ENCODE assay signal across 8 cellular contexts in genomic region chr5:139270718-139271117, GRCh38. TPM values are rescaled to one million over a fixed set of nuclear protein-coding genes. Genes with fewer than 3 reads are reported as not detected.
DNase-seq lines count a peak whose midpoint lies in the region; ATAC-seq and TF ChIP-seq lines count a peak whose summit lies in the region.
"Not testable (repeated sequence)": the region's sequence is repeated elsewhere in the genome, so short reads cannot be mapped to it uniquely, and the experiment has no call there.

No MANE protein-coding gene starts in this region.

- H3K9ac ChIP-seq in HCT116 (ENCODE audit: low read length); mammary epithelial cell (ENCODE audit: insufficient read depth, low read length); mesenchymal stem cell (ENCODE audit: low read length); stomach smooth muscle (ENCODE audit: low read length in 2 of 2): not testable (repeated sequence)

- not testable (repeated sequence) for H4K20me1 ChIP-seq in HCT116 (ENCODE audit: insufficient read depth); mammary epithelial cell (ENCODE audit: insufficient read depth, low read length)

- TF ChIP-seq EP300 in sigmoid colon (IDR thresholded peaks at IDR 0.05): not testable (repeated sequence)

- not testable (repeated sequence) for DNase-seq in HCT116 (ENCODE audit: low read depth, low spot score); RWPE2 (ENCODE audit: low spot score); mammary epithelial cell; esophagus squamous epithelium (lab: John Stamatoyannopoulos, UW); mesenchymal stem cell; sigmoid colon

- not testable (repeated sequence) for H2BK120ac ChIP-seq in mesenchymal stem cell (ENCODE audit: low read depth, low read length)

- not testable (repeated sequence) for H3K36me3 ChIP-seq in ACC112 (ENCODE audit: insufficient read depth, low read length); mammary epithelial cell (ENCODE audit: insufficient read depth, low read length); esophagus squamous epithelium; mesenchymal stem cell (ENCODE audit: control insufficient read depth in 1 of 2, insufficient read depth in 2 of 2, low read depth in 1 of 2, low read length in 2 of 2); sigmoid colon; stomach smooth muscle (ENCODE audit: control insufficient read depth in 2 of 2, insufficient read depth in 2 of 2, low read length in 2 of 2)
- H3K36me3 ChIP-seq in HCT116 (ENCODE audit: control insufficient read depth in 1 of 2, insufficient read depth in 2 of 2, low read length in 2 of 2) (peaks cover 0 to 10% of the 10 kb centered on the region in 2 experiments; a peak in 2 of 4 replicates), RWPE2 (ENCODE audit: low read depth) (peaks cover 13% of the 10 kb centered on the region)

- H3K9me2 ChIP-seq in HCT116 (ENCODE audit: insufficient read depth): not testable (repeated sequence)

- RAD21 ChIA-PET in HCT116 (lab: Charles Lee; ENCODE audit: low non-redundant PET in 1 of 2, low total read pairs in 2 of 2, uncharacterized antibody in 2 of 2, unreplicated experiment in 2 of 2): not testable (repeated sequence)

- H2AK5ac ChIP-seq in mesenchymal stem cell (ENCODE audit: low read length, severe bottlenecking): peak overlapping the region; percentile 49

- not testable (repeated sequence) for TF ChIP-seq CTCF in HCT116 (IDR thresholded peaks at IDR 0.05 in 2 of 3, conservative IDR thresholded peaks at IDR 0.05 in 1 of 3; ENCODE audit: borderline replicate concordance in 1 of 3, insufficient read depth in 1 of 3, low read depth in 2 of 3, low read length in 2 of 3); RWPE2 (IDR thresholded peaks at IDR 0.05; ENCODE audit: poor library complexity, severe bottlenecking); mammary epithelial cell (conservative IDR thresholded peaks at IDR 0.05 in 1 of 2, IDR thresholded peaks at IDR 0.05 in 1 of 2; ENCODE audit: extremely low read depth in 1 of 2, insufficient read depth in 1 of 2, low read depth in 1 of 2, low read length in 2 of 2); esophagus squamous epithelium (IDR thresholded peaks at IDR 0.05); sigmoid colon (IDR thresholded peaks at IDR 0.05)

- H2BK12ac ChIP-seq in mesenchymal stem cell (ENCODE audit: low read length in 2 of 2): not testable (repeated sequence)

- H3K27me3 ChIP-seq in ACC112 (ENCODE audit: insufficient read depth, low read length); HCT116 (ENCODE audit: insufficient read depth, low read length); RWPE2 (ENCODE audit: insufficient read depth, poor library complexity, severe bottlenecking); mammary epithelial cell (ENCODE audit: insufficient read depth, low read length); esophagus squamous epithelium; mesenchymal stem cell (ENCODE audit: control insufficient read depth in 1 of 2, insufficient read depth in 1 of 2, low read length in 2 of 2); sigmoid colon; stomach smooth muscle (ENCODE audit: control insufficient read depth in 1 of 2, insufficient read depth in 2 of 2, low read length in 2 of 2): not testable (repeated sequence)

- TF ChIP-seq POLR2A in HCT116 (IDR thresholded peaks at IDR 0.05; ENCODE audit: borderline replicate concordance, extremely low read depth, insufficient read depth, insufficient read length); esophagus squamous epithelium (IDR thresholded peaks at IDR 0.05); sigmoid colon (IDR thresholded peaks at IDR 0.05): not testable (repeated sequence)

- H3K14ac ChIP-seq in mesenchymal stem cell (ENCODE audit: low read length in 2 of 2): not testable (repeated sequence)

- not testable (repeated sequence) for H3K79me1 ChIP-seq in mesenchymal stem cell (replicated peaks; ENCODE audit: low read length, poor library complexity, severe bottlenecking)

- H3K4me1 ChIP-seq in ACC112 (ENCODE audit: control insufficient read depth, insufficient read depth, low read length, unreplicated experiment): peaks cover 33% of the 10 kb centered on the region
- peaks cover 28 to 47% of the 10 kb centered on the region in 2 experiments for H3K4me1 ChIP-seq in HCT116 (ENCODE audit: control insufficient read depth in 1 of 2, insufficient read depth in 2 of 2, low read length in 2 of 2)
- peaks cover 23% of the 10 kb centered on the region for H3K4me1 ChIP-seq in RWPE2 (ENCODE audit: insufficient read depth, poor library complexity, severe bottlenecking)
- peaks cover 36% of the 10 kb centered on the region for H3K4me1 ChIP-seq in mammary epithelial cell (ENCODE audit: insufficient read depth, low read length)
- H3K4me1 ChIP-seq in esophagus squamous epithelium: peaks cover 16 to 67% (median 37%) of the 10 kb centered on the region in 3 donors
- peaks cover 11% of the 10 kb centered on the region for H3K4me1 ChIP-seq in mesenchymal stem cell (ENCODE audit: control insufficient read depth, insufficient read depth, low read depth, low read length)
- peaks cover 0 to 50% (median 40%) of the 10 kb centered on the region in 4 donors for H3K4me1 ChIP-seq in sigmoid colon
- peaks cover 39% of the 10 kb centered on the region for H3K4me1 ChIP-seq in stomach smooth muscle (ENCODE audit: control insufficient read depth, insufficient read depth, low read length)

- peak overlapping the region; percentile 55 for H3K27ac ChIP-seq in ACC112 (ENCODE audit: low read depth, low read length)
- H3K27ac ChIP-seq in HCT116 (ENCODE audit: low read depth, low read length): peak overlapping the region; percentile 86
- H3K27ac ChIP-seq in RWPE2 (ENCODE audit: poor library complexity, severe bottlenecking): peak overlapping the region; percentile 69
- H3K27ac ChIP-seq in mammary epithelial cell (ENCODE audit: insufficient read depth, low read depth, low read length): peak overlapping the region; percentile 22
- H3K27ac ChIP-seq in esophagus squamous epithelium: peak overlapping the region in 3 of 4 donors; percentile 85 to 92 (median 91)
- H3K27ac ChIP-seq in mesenchymal stem cell (ENCODE audit: low read length, poor library complexity, severe bottlenecking): peak overlapping the region; percentile 3
- peak overlapping the region in 3 of 4 donors; percentile 79 to 89 (median 84) for H3K27ac ChIP-seq in sigmoid colon
- peak overlapping the region; percentile 38 for H3K27ac ChIP-seq in stomach smooth muscle (ENCODE audit: low read length)

- dilution Hi-C loops in mammary epithelial cell (cut with HindIII; ENCODE audit: low sequenced_read_pairs): not testable (repeated sequence)

- not testable (repeated sequence) for TF ChIP-seq RAD21 in HCT116 (IDR thresholded peaks at IDR 0.05; ENCODE audit: low read depth)

- H3K79me2 ChIP-seq in ACC112 (ENCODE audit: control insufficient read depth, insufficient read depth, low read length, unreplicated experiment) (peaks cover 19% of the 10 kb centered on the region), HCT116 (ENCODE audit: insufficient read depth, low read length) (peaks cover 19% of the 10 kb centered on the region), mammary epithelial cell (ENCODE audit: insufficient read depth, low read length) (peaks cover 17% of the 10 kb centered on the region)

- H2BK5ac ChIP-seq in mesenchymal stem cell (ENCODE audit: low read depth, low read length, poor library complexity, severe bottlenecking): not testable (repeated sequence)

- not testable (repeated sequence) for BruUV-seq in HCT116 (replicated peaks; lab: Mats Ljungman, UMichigan); mammary epithelial cell (replicated peaks; lab: Mats Ljungman, UMichigan)

- not testable (repeated sequence) for ATAC-seq in HCT116; RWPE2 (ENCODE audit: low read depth)

- POLR2A ChIA-PET in HCT116 (lab: Charles Lee): interaction anchor here (1.1 kb wide), 1 partner anchor 19 kb away, joined by 4 read pairs; no protein-coding TSS in a partner anchor

- not testable (repeated sequence) for H2BK15ac ChIP-seq in mesenchymal stem cell (ENCODE audit: low read depth, poor library complexity, severe bottlenecking)

- not testable (repeated sequence) for H4K8ac ChIP-seq in mesenchymal stem cell (ENCODE audit: low read length)

- not testable (repeated sequence) for H3K9me3 ChIP-seq in HCT116 (ENCODE audit: control insufficient read depth in 1 of 2, insufficient read depth in 1 of 2, low read depth in 1 of 2, low read length in 2 of 2); RWPE2 (ENCODE audit: severe bottlenecking); mammary epithelial cell (replicated peaks; ENCODE audit: insufficient read depth, low read length); esophagus squamous epithelium; mesenchymal stem cell (ENCODE audit: control insufficient read depth, low read length); sigmoid colon; stomach smooth muscle (ENCODE audit: control insufficient read depth in 2 of 2, low read length in 2 of 2)

- H3K4me3 ChIP-seq in ACC112 (ENCODE audit: low read depth, low read length); HCT116 (replicated peaks in 1 of 2; ENCODE audit: low read depth in 1 of 2, low read length in 2 of 2); RWPE2 (ENCODE audit: severe bottlenecking); mammary epithelial cell (replicated peaks in 1 of 3; ENCODE audit: insufficient read depth in 1 of 3, low read depth in 2 of 3, low read length in 3 of 3); esophagus squamous epithelium; mesenchymal stem cell (ENCODE audit: insufficient read depth in 1 of 2, low read depth in 1 of 2, low read length in 2 of 2); sigmoid colon; stomach smooth muscle (ENCODE audit: low read length in 2 of 2): not testable (repeated sequence)

- not testable (repeated sequence) for H4K91ac ChIP-seq in mesenchymal stem cell (ENCODE audit: low read length)

- H3K4ac ChIP-seq in mesenchymal stem cell (ENCODE audit: low read depth in 1 of 2, low read length in 2 of 2): not testable (repeated sequence)

- intact Hi-C loops in HCT116 (cut with micrococcal nuclease); mammary epithelial cell (cut with micrococcal nuclease); esophagus squamous epithelium (cut with DNase I); sigmoid colon (cut with DNase I): not testable (repeated sequence)

- H3K18ac ChIP-seq in mesenchymal stem cell (ENCODE audit: low read depth in 1 of 2, low read length in 2 of 2): not testable (repeated sequence)

- CTCF ChIA-PET in HCT116 (lab: Charles Lee); mammary epithelial cell (lab: Charles Lee; ENCODE audit: low non-redundant PET): not testable (repeated sequence)

- in situ Hi-C loops in mammary epithelial cell (cut with MboI; ENCODE audit: low sequenced_read_pairs in 2 of 2): loop anchor here (25.0 kb wide), 2 partner anchors 408 to 683 kb away; partner anchors contain the start of gene HSPA9 (in 2 of the 2)

- H3K4me2 ChIP-seq in HCT116 (ENCODE audit: low read length) (peak overlapping the region; percentile 95), mammary epithelial cell (ENCODE audit: insufficient read depth, low read depth, low read length) (peak overlapping the region; percentile 6)
- H3K4me2 ChIP-seq in mesenchymal stem cell (ENCODE audit: low read length, poor library complexity, severe bottlenecking): not testable (repeated sequence)

- H2AFZ ChIP-seq in ACC112 (ENCODE audit: low read length, unreplicated experiment); mammary epithelial cell (ENCODE audit: low read depth, low read length); mesenchymal stem cell (ENCODE audit: low read depth, low read length): not testable (repeated sequence)
- peak overlapping the region; percentile 78 for H2AFZ ChIP-seq in HCT116 (ENCODE audit: low read depth, low read length, poor library complexity, severe bottlenecking)

- WGBS in mammary epithelial cell (ENCODE audit: low coverage, missing lambda C conversion rate): 100% methylated on average over 1 of the region's 2 CpGs
- WGBS in esophagus squamous epithelium, 2 donors: 60 to 68% methylated on average over 2 of the region's 2 CpGs
- 100% methylated on average over 2 of the region's 2 CpGs for WGBS in mesenchymal stem cell
- WGBS in sigmoid colon, 2 donors: 82 to 83% methylated on average over 2 of the region's 2 CpGs

- not testable (repeated sequence) for H3K23ac ChIP-seq in mesenchymal stem cell (ENCODE audit: low read length in 2 of 2)

RNA-seq across cellular contexts. Expression of gene MATR3, which starts 22.8 kb away (rescaled TPM):
- total RNA-seq in HCT116 (2021; ENCODE audit: unreplicated experiment) (123 TPM), mammary epithelial cell (100 to 1,000 TPM; 118 to 185 TPM), esophagus squamous epithelium (100 to 1,000 TPM; 103 to 185 (median 147) TPM), sigmoid colon (100 to 1,000 TPM; 194 to 272 (median 228) TPM)
- polyA plus RNA-seq in HCT116 (2012): 64.6 and 94.3 TPM in 2 replicates
- polyA plus RNA-seq in mammary epithelial cell (62.8 TPM), sigmoid colon (100 to 1,000 TPM in 1 of 3 donors, 10 to 100 TPM in 2; 60.8 to 114 (median 66.1) TPM)
- 219 TPM for polyA minus RNA-seq in mammary epithelial cell
- polyA plus RNA-seq in mesenchymal stem cell (2013, experiment 1 of 2): 104 TPM
- polyA plus RNA-seq in mesenchymal stem cell (2013, experiment 2 of 2): 105 TPM

Comparison
In these comparisons a context has a peak if more than half of its experiments do, and no peak if none do; other contexts are left out.
1. H3K27ac ChIP-seq: peak in every context shown above with its lines; median percentile 91 in esophagus squamous epithelium; 86 in HCT116; 84 in sigmoid colon; 69 in RWPE2; 55 in ACC112; 38 in stomach smooth muscle; 22 in mammary epithelial cell; 3 in mesenchymal stem cell.